1 cellular context compared by ENCODE assay signal in genomic region chr20:61880706-61881105, GRCh38.
TF ChIP-seq lines count a peak whose summit lies in the region.

No MANE protein-coding gene starts in this region.

TF ChIP-seq in H1, 55 proteins besides CTCF, POLR2A, EP300 and RAD21 (continued from another document):
- TF ChIP-seq ATF2 (IDR thresholded peaks at IDR 0.05; ENCODE audit: low read length) (no peak), SIX5 (IDR thresholded peaks at IDR 0.05; ENCODE audit: low read depth, low read length) (no peak), HDAC2 (IDR thresholded peaks at IDR 0.05; ENCODE audit: borderline replicate concordance in 1 of 2, low read depth in 2 of 2, low read length in 2 of 2) (no peak), CBX8 (IDR thresholded peaks at IDR 0.05; ENCODE audit: borderline replicate concordance, low read depth, low read length) (no peak)
TF ChIP-seq in H1: peak in this region for 0.
